ENCODE assay signal across 8 cellular contexts in genomic region chr17:40093580-40094201, GRCh38. TPM values are rescaled to one million over a fixed set of nuclear protein-coding genes. Genes with fewer than 3 reads are reported as not detected.
DNase-seq lines count a peak whose midpoint lies in the region; ATAC-seq and TF ChIP-seq lines count a peak whose summit lies in the region.
"Had no signal": no experiment of that assay in that cellular context is flagged by ENCODE, and none has a peak within 500 bp of the region (broad histone marks: within the 10 kb centered on the region; RNA-seq: fewer than 3 reads in every experiment).

No MANE protein-coding gene starts in this region.

- 33 to 52% methylated on average over 2 to 10 of the region's 16 CpGs for WGBS in esophagus squamous epithelium, 2 donors

- no peak for TF ChIP-seq POLR2A in esophagus squamous epithelium (IDR thresholded peaks at IDR 0.05)

- peak overlapping the region; percentile 63 to 100 (median 94) for H3K27ac ChIP-seq in esophagus squamous epithelium
- H3K27ac ChIP-seq in skin epidermis = peak overlapping the region in 16 of 21 experiments; percentile 25 to 89 (median 50)

- peaks cover 54% of the 10 kb centered on the region for H3K4me1 Mint-ChIP-seq in T-helper 17 cell

- no peaks in the 10 kb centered on the region for H3K27me3 Mint-ChIP-seq in T-helper 17 cell

- H3K4me3 Mint-ChIP-seq in T-helper 17 cell = peak overlapping the region; percentile 7

- DNase-seq in T-helper 17 cell = no peak
- DNase-seq in esophagus squamous epithelium (lab: John Stamatoyannopoulos, UW) = no peak
- no peak for DNase-seq in OCI-M1 (lab: John Stamatoyannopoulos, UW)
- DNase-seq in SKM-1 (lab: John Stamatoyannopoulos, UW; ENCODE audit: unreplicated experiment) = no peak
- DNase-seq: stimulated activated CD4-positive, alpha-beta T cell treated with anti-CD3 and anti-CD28 coated beads, Interleukin-4, amount 100 ng/mL, for 4 hours; T1000 had no signal

- H3K4me3 ChIP-seq in esophagus squamous epithelium (no peak overlapping the region), skin epidermis (no peak overlapping the region)

- peak overlapping the region; percentile 100 for H3K27ac Mint-ChIP-seq in T-helper 17 cell

- H3K36me3 ChIP-seq in esophagus squamous epithelium = peaks cover 23 to 89% (median 34%) of the 10 kb centered on the region in 3 donors

- intact Hi-C loops in esophagus squamous epithelium (cut with DNase I) = no loop called here

- no peak for TF ChIP-seq CTCF in esophagus squamous epithelium (IDR thresholded peaks at IDR 0.05)

- no peaks in the 10 kb centered on the region for H3K27me3 ChIP-seq in esophagus squamous epithelium

- no peaks in the 10 kb centered on the region for H3K9me3 ChIP-seq in T-helper 17 cell (ENCODE audit: control insufficient read depth, low read length, poor library complexity, severe bottlenecking)
- no peaks in the 10 kb centered on the region for H3K9me3 ChIP-seq in esophagus squamous epithelium

- ATAC-seq in T-helper 17 cell (no peak), GM21423 (IDR thresholded peaks at IDR 0.05; ENCODE audit: unreplicated experiment) (no peak)

- peaks cover 52 to 83% (median 57%) of the 10 kb centered on the region in 3 donors for H3K4me1 ChIP-seq in esophagus squamous epithelium

- H3K36me3 Mint-ChIP-seq in T-helper 17 cell (ENCODE audit: low read depth) = peaks cover 13% of the 10 kb centered on the region

RNA-seq across cellular contexts. Expression of gene NR1D1, which starts 6.7 kb away (rescaled TPM):
- total RNA-seq in T-helper 17 cell (100 to 1,000 TPM; 102 to 145 TPM), esophagus squamous epithelium (10 to 100 TPM in 1 of 4 donors, 1 to 10 TPM in 3; 3.8 to 16.4 (median 5.4) TPM)

RNA-seq across cellular contexts. Expression of gene MSL1, which starts 28.1 kb away (rescaled TPM):
- total RNA-seq in T-helper 17 cell (100 to 1,000 TPM; 101 to 106 TPM), esophagus squamous epithelium (10 to 100 TPM; 41.5 to 59.9 (median 51.5) TPM)

RNA-seq across cellular contexts. Expression of gene THRA, which starts 30.9 kb away (rescaled TPM):
- 10 to 100 TPM; 29.8 to 32.2 TPM for total RNA-seq in T-helper 17 cell
- 10 to 100 TPM in 2 of 4 donors, 1 to 10 TPM in 2; 4.2 to 27.1 (median 13.4) TPM for total RNA-seq in esophagus squamous epithelium

RNA-seq across cellular contexts. Expression of gene MED24, which starts 39.5 kb away (rescaled TPM):
- total RNA-seq in T-helper 17 cell (10 to 100 TPM; 73.7 to 77.5 TPM), esophagus squamous epithelium (10 to 100 TPM; 44.2 to 56.1 (median 49.0) TPM)

RNA-seq across cellular contexts. Expression of gene CASC3, which starts 46.6 kb away (rescaled TPM):
- 100 to 1,000 TPM; 168 to 176 TPM for total RNA-seq in T-helper 17 cell
- total RNA-seq in esophagus squamous epithelium = 10 to 100 TPM; 23.7 to 62.6 (median 27.8) TPM

Comparison
In these comparisons a context has a peak if more than half of its experiments do, and no peak if none do; other contexts are left out.
1. RNA of gene NR1D1, which starts 6.7 kb away (total RNA-seq): 102 to 145 TPM in T-helper 17 cell; 3.8 to 16.4 TPM in esophagus squamous epithelium; every median in the first group is over 4 times any median in the second.